21 cellular contexts compared by ENCODE assay signal in the genomic region with DNA sequence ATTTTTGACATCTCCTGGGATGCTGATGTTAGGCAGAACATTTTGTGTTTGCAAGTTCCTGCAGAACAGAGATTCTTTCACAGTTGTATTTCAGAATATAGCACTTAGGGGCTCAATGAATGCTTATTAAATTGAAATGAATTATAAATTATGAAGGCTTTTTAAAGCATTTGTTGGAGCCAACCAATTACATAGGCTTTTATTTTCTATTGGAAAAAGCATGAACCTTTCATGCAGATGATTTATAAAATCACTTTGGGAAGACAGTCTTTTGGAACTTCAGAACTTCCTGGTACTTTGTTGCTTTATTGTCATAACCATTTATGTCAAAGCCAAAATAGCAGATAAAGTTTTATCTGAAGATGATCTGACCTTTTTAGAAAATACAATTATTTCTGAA.
A peak's percentile ranks its signal among the peaks of the same experiment; 100 is the strongest.
DNase-seq lines count a peak whose midpoint lies in the region; ATAC-seq and TF ChIP-seq lines count a peak whose summit lies in the region.
"Had no signal": no experiment of that assay in that cellular context is flagged by ENCODE, and none has a peak within 500 bp of the region (broad histone marks: within the 10 kb centered on the region; RNA-seq: fewer than 3 reads in every experiment).

No MANE protein-coding gene starts in this region.

- peaks cover 62% of the 10 kb centered on the region; the same call in 1 of the 2 replicates for H3K36me3 ChIP-seq in Karpas-422 (ENCODE audit: insufficient read depth, low read length)

- H3K4me1 ChIP-seq in Karpas-422 (ENCODE audit: low read length), result no peaks in the 10 kb centered on the region

- peaks cover 12% of the 10 kb centered on the region for H3K36me3 Mint-ChIP-seq in T-helper 17 cell (ENCODE audit: low read depth)

- H3K27ac Mint-ChIP-seq in T-helper 17 cell, result peak overlapping the region; percentile 29
- H3K27ac Mint-ChIP-seq: CD14-positive monocyte; CD4-positive, CD25-positive, alpha-beta regulatory T cell had no signal

- H3K4me3 Mint-ChIP-seq in T-helper 17 cell, result no peak overlapping the region
- H3K4me3 Mint-ChIP-seq: CD14-positive monocyte; CD4-positive, alpha-beta memory T cell; CD4-positive, CD25-positive, alpha-beta regulatory T cell; CD8-positive, alpha-beta memory T cell had no signal

- no peaks in the 10 kb centered on the region for H4K20me1 ChIP-seq in Karpas-422 (ENCODE audit: insufficient read depth, low read depth, low read length)
- H4K20me1 ChIP-seq: BLaER1 had no signal

- DNase-seq in Karpas-422, result peak; percentile 34
- DNase-seq in T-helper 17 cell, result no peak
- DNase-seq in dorsolateral prefrontal cortex, result no peak
- no peak for DNase-seq in foreskin fibroblast
- DNase-seq: 8988T; ACHN; BE2C; CD4-positive, alpha-beta memory T cell; CD4-positive, CD25-positive, alpha-beta regulatory T cell; CD8-positive, alpha-beta memory T cell; COR-L47; DMS153; DMS53; DMS79; DND-41; EL; GDM1 had no signal

- H3K27me3 Mint-ChIP-seq in T-helper 17 cell, result no peaks in the 10 kb centered on the region
- H3K27me3 Mint-ChIP-seq: CD4-positive, alpha-beta memory T cell; CD4-positive, CD25-positive, alpha-beta regulatory T cell; CD8-positive, alpha-beta memory T cell had no signal

- TF ChIP-seq CTCF in dorsolateral prefrontal cortex (IDR thresholded peaks at IDR 0.05 in 54 of 56, conservative IDR thresholded peaks at IDR 0.05 in 2 of 56; ENCODE audit: low read depth in 1 of 56, partially characterized antibody in 56 of 56) (no peak), foreskin fibroblast (IDR thresholded peaks at IDR 0.05; ENCODE audit: low read depth, low read length) (no peak)

- H3K27ac ChIP-seq in Karpas-422 (ENCODE audit: low read length) (no peak overlapping the region), dorsolateral prefrontal cortex (peak overlapping the region in 31 of 59 donors; percentile 0 to 72 (median 38))
- H3K27ac ChIP-seq: BLaER1 had no signal

- ATAC-seq in T-helper 17 cell (no peak), HG03354 (IDR thresholded peaks at IDR 0.05; ENCODE audit: poor library complexity, severe bottlenecking, unreplicated experiment) (no peak)
- ATAC-seq: GM12878 had no signal

- H3K9me2 ChIP-seq in Karpas-422 (replicated peaks; ENCODE audit: insufficient read depth, low read length), result no peaks in the 10 kb centered on the region

- H3K9ac ChIP-seq in Karpas-422 (ENCODE audit: low read length), result no peak overlapping the region
- H3K9ac ChIP-seq: BLaER1 had no signal

- H3K4me1 Mint-ChIP-seq in T-helper 17 cell, result peaks cover 6% of the 10 kb centered on the region
- H3K4me1 Mint-ChIP-seq: CD8-positive, alpha-beta memory T cell had no signal

- H3K9me3 ChIP-seq in Karpas-422 (ENCODE audit: low read length) (no peaks in the 10 kb centered on the region), T-helper 17 cell (ENCODE audit: control insufficient read depth, low read length, poor library complexity, severe bottlenecking) (no peaks in the 10 kb centered on the region)
- H3K9me3 ChIP-seq: BE2C, BLaER1 had no signal

- intact Hi-C loops in dorsolateral prefrontal cortex (cut with DNase I), result no loop called here

- no peak overlapping the region for H2AFZ ChIP-seq in Karpas-422 (ENCODE audit: low read length)

- H3K4me3 ChIP-seq in Karpas-422 (ENCODE audit: low read length), result no peak overlapping the region
- H3K4me3 ChIP-seq in dorsolateral prefrontal cortex, result no peak overlapping the region
- no peak overlapping the region for H3K4me3 ChIP-seq in foreskin fibroblast (ENCODE audit: low read depth in 1 of 2, low read length in 2 of 2)
- H3K4me3 ChIP-seq: BLaER1, GM12878 had no signal

- H3K27me3 ChIP-seq in Karpas-422 (ENCODE audit: low read length), result no peaks in the 10 kb centered on the region
- no peaks in the 10 kb centered on the region for H3K27me3 ChIP-seq in dorsolateral prefrontal cortex
- H3K27me3 ChIP-seq: BE2C, BLaER1 had no signal

- peaks cover 23% of the 10 kb centered on the region for H3K79me2 ChIP-seq in Karpas-422 (ENCODE audit: low read length)

- H3K4me2 ChIP-seq in Karpas-422 (ENCODE audit: low read depth, low read length, poor library complexity, severe bottlenecking), result no peak overlapping the region
